Comparison of ENCODE assay signal across 1 cellular context in genomic region chr6:157594292-157594691, GRCh38.
TF ChIP-seq lines count a peak whose summit lies in the region.

No MANE protein-coding gene starts in this region.

TF ChIP-seq in H1, 55 proteins besides CTCF, POLR2A, EP300 and RAD21 (continued from another document):
- no peak for TF ChIP-seq CBX8 (IDR thresholded peaks at IDR 0.05; ENCODE audit: borderline replicate concordance, low read depth, low read length)
- TF ChIP-seq TCF12 (IDR thresholded peaks at IDR 0.05; ENCODE audit: low read depth, low read length) = no peak
- no peak for TF ChIP-seq TBP (IDR thresholded peaks at IDR 0.05; ENCODE audit: low read depth, low read length)
- TF ChIP-seq NANOG (IDR thresholded peaks at IDR 0.05; ENCODE audit: insufficient read depth, low read depth, low read length, poor library complexity, severe bottlenecking) = no peak
- no peak for TF ChIP-seq CREB1 (IDR thresholded peaks at IDR 0.05)
- TF ChIP-seq BRCA1 (IDR thresholded peaks at IDR 0.05; ENCODE audit: low read depth, low read length) = no peak
- TF ChIP-seq SIRT6 (IDR thresholded peaks at IDR 0.05; ENCODE audit: low read length) = no peak
- TF ChIP-seq RXRA (IDR thresholded peaks at IDR 0.05; ENCODE audit: insufficient read depth, low read depth, low read length) = no peak
- TF ChIP-seq JUND (IDR thresholded peaks at IDR 0.05; ENCODE audit: low read length) = no peak
- TF ChIP-seq ZNF274 (IDR thresholded peaks at IDR 0.05; ENCODE audit: borderline replicate concordance, extremely low read depth, low read length) = no peak
- no peak for TF ChIP-seq TEAD4 (IDR thresholded peaks at IDR 0.05; ENCODE audit: low read depth, low read length)
TF ChIP-seq in H1: peak in this region for 0.
